In genomic region chr6:158941246-158941645, GRCh38 we compare ENCODE assay signal across 8 cellular contexts.
"Had no signal": no experiment of that assay in that cellular context is flagged by ENCODE, and none has a peak within 500 bp of the region (broad histone marks: within the 10 kb centered on the region; RNA-seq: fewer than 3 reads in every experiment).

No MANE protein-coding gene starts in this region.

- H3K27ac ChIP-seq: GM23248, HL-60 had no signal

- H2AFZ ChIP-seq: GM23248 had no signal

- FAIRE-seq: H54, HepG2, K562 had no signal

- H3K9ac ChIP-seq: GM23248 had no signal

- H3K4me3 Mint-ChIP-seq: H9 had no signal

- DNase-seq: GM23248, GOT3, H9, HCEC 1CT had no signal

- H3K27ac Mint-ChIP-seq: H9 had no signal

- H3K4me3 ChIP-seq: GM23248, K562 had no signal
